1 cellular context compared by ENCODE assay signal in genomic region chrX:153470411-153471363, GRCh38.
TF ChIP-seq lines count a peak whose summit lies in the region.

HAUS7 (minus strand) TSS chrX:153470576; CDS start chrX:153470557, 19 bp downstream.

TF ChIP-seq in K562, 482 proteins besides CTCF, POLR2A, EP300 and RAD21 (continued from another document and continues in another):
- 0 out of 2 replicates have a peak, but pooled peaks have one; percentile 53 for TF ChIP-seq MGA (IDR thresholded peaks at IDR 0.05)
- TF ChIP-seq SP2 (IDR thresholded peaks at IDR 0.05; ENCODE audit: extremely low read depth, low read depth, low read length, poor library complexity, severe bottlenecking): peak; percentile 55
- no peak for TF ChIP-seq TAL1 (IDR thresholded peaks at IDR 0.05)
- TF ChIP-seq ZNF311 (CRISPR knock-in tag; IDR thresholded peaks at IDR 0.05): no peak
- TF ChIP-seq, protein P1, sequence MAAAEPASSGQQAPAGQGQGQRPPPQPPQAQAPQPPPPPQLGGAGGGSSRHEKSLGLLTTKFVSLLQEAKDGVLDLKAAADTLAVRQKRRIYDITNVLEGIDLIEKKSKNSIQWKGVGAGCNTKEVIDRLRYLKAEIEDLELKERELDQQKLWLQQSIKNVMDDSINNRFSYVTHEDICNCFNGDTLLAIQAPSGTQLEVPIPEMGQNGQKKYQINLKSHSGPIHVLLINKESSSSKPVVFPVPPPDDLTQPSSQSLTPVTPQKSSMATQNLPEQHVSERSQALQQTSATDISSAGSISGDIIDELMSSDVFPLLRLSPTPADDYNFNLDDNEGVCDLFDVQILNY (CRISPR knock-in tag; IDR thresholded peaks at IDR 0.05): no peak
- TF ChIP-seq NBN (IDR thresholded peaks at IDR 0.05; ENCODE audit: low read depth): 0 out of 2 replicates have a peak, but pooled peaks have one; percentile 62
- TF ChIP-seq SMARCA5 (IDR thresholded peaks at IDR 0.05): peak; percentile 98
- peak; percentile 64 for TF ChIP-seq BRD9 (IDR thresholded peaks at IDR 0.05; ENCODE audit: low read depth, partially characterized antibody)
- no peak for TF ChIP-seq U2AF1 (optimal IDR thresholded peaks at IDR 0.05; ENCODE audit: low read depth, low read length)
- TF ChIP-seq SIX5 (IDR thresholded peaks at IDR 0.05; ENCODE audit: borderline replicate concordance in 1 of 2, insufficient read depth in 1 of 2, low read depth in 1 of 2, low read length in 2 of 2): no peak
- peak; percentile 20 for TF ChIP-seq POLR2B (IDR thresholded peaks at IDR 0.05; ENCODE audit: low read depth, partially characterized antibody)
- TF ChIP-seq ATF2 (CRISPR knock-in tag; IDR thresholded peaks at IDR 0.05): no peak
- TF ChIP-seq E2F3 (CRISPR knock-in tag; IDR thresholded peaks at IDR 0.05): no peak
- TF ChIP-seq MBD2 (IDR thresholded peaks at IDR 0.05; ENCODE audit: borderline replicate concordance, low read depth): no peak
- TF ChIP-seq ZNF274 (IDR thresholded peaks at IDR 0.05; ENCODE audit: borderline replicate concordance, low read depth, low read length): no peak
- no peak; the same call in 1 of the 2 replicates for TF ChIP-seq SP1 (CRISPR knock-in tag; IDR thresholded peaks at IDR 0.05)
- TF ChIP-seq PURB (CRISPR knock-in tag; IDR thresholded peaks at IDR 0.05; ENCODE audit: low read depth): no peak
- TF ChIP-seq PTTG1 (tag; IDR thresholded peaks at IDR 0.05; ENCODE audit: low read depth): no peak
- no peak for TF ChIP-seq TEAD4 (IDR thresholded peaks at IDR 0.05; ENCODE audit: low read length)
- no peak for TF ChIP-seq TEAD4 (CRISPR knock-in tag; IDR thresholded peaks at IDR 0.05; ENCODE audit: borderline replicate concordance)
- TF ChIP-seq SIN3B (IDR thresholded peaks at IDR 0.05; ENCODE audit: low read depth): peak; percentile 45; the same call in 1 of the 2 replicates
- TF ChIP-seq RBM22 (IDR thresholded peaks at IDR 0.05; ENCODE audit: low read depth, low read length, poor library complexity, severe bottlenecking): no peak
- TF ChIP-seq HDAC1 (IDR thresholded peaks at IDR 0.05): peak in 1 of 2 experiments; percentile 46; a peak in 1 of 4 replicates
- no peak for TF ChIP-seq NFE2L1 (tag; IDR thresholded peaks at IDR 0.05; ENCODE audit: borderline replicate concordance, low read depth)
- no peak for TF ChIP-seq ARNT (IDR thresholded peaks at IDR 0.05)
- no peak for TF ChIP-seq MTF1 (CRISPR knock-in tag; IDR thresholded peaks at IDR 0.05; ENCODE audit: borderline replicate concordance)
- TF ChIP-seq, protein P2, sequence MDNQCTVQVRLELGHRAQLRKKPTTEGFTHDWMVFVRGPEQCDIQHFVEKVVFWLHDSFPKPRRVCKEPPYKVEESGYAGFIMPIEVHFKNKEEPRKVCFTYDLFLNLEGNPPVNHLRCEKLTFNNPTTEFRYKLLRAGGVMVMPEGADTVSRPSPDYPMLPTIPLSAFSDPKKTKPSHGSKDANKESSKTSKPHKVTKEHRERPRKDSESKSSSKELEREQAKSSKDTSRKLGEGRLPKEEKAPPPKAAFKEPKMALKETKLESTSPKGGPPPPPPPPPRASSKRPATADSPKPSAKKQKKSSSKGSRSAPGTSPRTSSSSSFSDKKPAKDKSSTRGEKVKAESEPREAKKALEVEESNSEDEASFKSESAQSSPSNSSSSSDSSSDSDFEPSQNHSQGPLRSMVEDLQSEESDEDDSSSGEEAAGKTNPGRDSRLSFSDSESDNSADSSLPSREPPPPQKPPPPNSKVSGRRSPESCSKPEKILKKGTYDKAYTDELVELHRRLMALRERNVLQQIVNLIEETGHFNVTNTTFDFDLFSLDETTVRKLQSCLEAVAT (IDR thresholded peaks at IDR 0.05): peak in 1 of 2 experiments; percentile 87; a peak in 2 of 4 replicates
- TF ChIP-seq TEAD1 (CRISPR knock-in tag; IDR thresholded peaks at IDR 0.05): no peak
- peak; percentile 91 for TF ChIP-seq ZFP36 (IDR thresholded peaks at IDR 0.05; ENCODE audit: low read depth, low read length, partially characterized antibody)
- no peak for TF ChIP-seq ZNF445 (CRISPR knock-in tag; IDR thresholded peaks at IDR 0.05; ENCODE audit: low read depth)
- peak; percentile 99 for TF ChIP-seq CREM (IDR thresholded peaks at IDR 0.05; ENCODE audit: low read depth)
- no peak for TF ChIP-seq ILK (tag; IDR thresholded peaks at IDR 0.05; ENCODE audit: borderline replicate concordance, low read depth)
- peak; percentile 26; the same call in 1 of the 2 replicates for TF ChIP-seq HMGXB4 (CRISPR knock-in tag; IDR thresholded peaks at IDR 0.05)
- no peak for TF ChIP-seq CREB5 (CRISPR knock-in tag; IDR thresholded peaks at IDR 0.05)
- TF ChIP-seq GABPA (tag; conservative IDR thresholded peaks at IDR 0.05; ENCODE audit: low read depth): peak; percentile 63; the same call in 1 of the 2 replicates
- no peak for TF ChIP-seq ZNF75A (CRISPR knock-in tag; IDR thresholded peaks at IDR 0.05)
- no peak for TF ChIP-seq ZEB2 (IDR thresholded peaks at IDR 0.05)
- no peak for TF ChIP-seq ZMIZ1 (IDR thresholded peaks at IDR 0.05; ENCODE audit: low read depth in 2 of 2, low read length in 2 of 2)
- TF ChIP-seq ATF7 (IDR thresholded peaks at IDR 0.05): peak; percentile 33; the same call in 1 of the 2 replicates
- TF ChIP-seq BACH1 (tag; IDR thresholded peaks at IDR 0.05): no peak
